In genomic region chr4:37936889-37937498, GRCh38 we compare ENCODE assay signal across 1 cellular context.
TF ChIP-seq lines count a peak whose summit lies in the region.

No MANE protein-coding gene starts in this region.

TF ChIP-seq in liver, 16 proteins besides CTCF, POLR2A, EP300 and RAD21 (continued from another document):
- TF ChIP-seq ZBTB33 (IDR thresholded peaks at IDR 0.05) (no peak), NR2F2 (IDR thresholded peaks at IDR 0.05) (no peak)
